ENCODE assay signal across 11 cellular contexts in genomic region chr2:9258953-9259399, GRCh38. TPM values are rescaled to one million over a fixed set of nuclear protein-coding genes. Genes with fewer than 3 reads are reported as not detected.
A peak's percentile ranks its signal among the peaks of the same experiment; 100 is the strongest.
DNase-seq lines count a peak whose midpoint lies in the region; ATAC-seq, FAIRE-seq and TF ChIP-seq lines count a peak whose summit lies in the region.
"Had no signal": no experiment of that assay in that cellular context is flagged by ENCODE, and none has a peak within 500 bp of the region (broad histone marks: within the 10 kb centered on the region; RNA-seq: fewer than 3 reads in every experiment).

No MANE protein-coding gene starts in this region.

- H3K4me3 ChIP-seq in kidney (ENCODE audit: low read length in 2 of 2) (no peak overlapping the region), skeletal muscle cell (ENCODE audit: low read depth, low read length) (peak overlapping the region; percentile 21)

- H3K9ac ChIP-seq in kidney (ENCODE audit: low read length in 2 of 2): no peak overlapping the region

- intact Hi-C loops in CD14-positive monocyte (cut with micrococcal nuclease) (no loop called here), kidney (cut with DNase I) (no loop called here)

- H3K27ac ChIP-seq in kidney (ENCODE audit: low read depth in 2 of 2, low read length in 2 of 2): peak overlapping the region; percentile 20 to 54

- no peak for TF ChIP-seq CTCF in CD14-positive monocyte (IDR thresholded peaks at IDR 0.05)
- TF ChIP-seq CTCF in chondrocyte (IDR thresholded peaks at IDR 0.05): no peak
- no peak for TF ChIP-seq CTCF in kidney (IDR thresholded peaks at IDR 0.05; ENCODE audit: borderline replicate concordance, extremely low read depth, insufficient read depth)
- TF ChIP-seq CTCF in GM10248 (IDR thresholded peaks at IDR 0.05; ENCODE audit: control extremely low read depth, extremely low read depth, low read depth, missing control alignments): no peak

- ATAC-seq in HG02870 (IDR thresholded peaks at IDR 0.05; ENCODE audit: unreplicated experiment) (no peak), HG02970 (IDR thresholded peaks at IDR 0.05; ENCODE audit: low FRiP score, unreplicated experiment) (no peak), GM18502 (IDR thresholded peaks at IDR 0.05; ENCODE audit: poor library complexity, unreplicated experiment) (no peak)

- H3K27ac Mint-ChIP-seq in CD14-positive monocyte (peak overlapping the region in 6 of 7 donors; percentile 32 to 88 (median 62)), chondrocyte (ENCODE audit: unreplicated experiment) (peak overlapping the region; percentile 94)
- H3K27ac Mint-ChIP-seq: immature natural killer cell had no signal

- no peak for FAIRE-seq in kidney (lab: Jason Lieb, UNC)

- DNase-seq in CD14-positive monocyte (ENCODE audit: low spot score): no peak
- DNase-seq in chondrocyte (ENCODE audit: low spot score): no peak
- peak; percentile 92 for DNase-seq in kidney
- no peak for DNase-seq in skeletal muscle cell (ENCODE audit: low read depth)
- DNase-seq in GM10248 (ENCODE audit: extremely low spot score): no peak
- DNase-seq: effector CD4-positive, alpha-beta T cell; immature natural killer cell; NCI-H146 had no signal

- H3K4me1 ChIP-seq in kidney (ENCODE audit: control insufficient read depth in 1 of 2, insufficient read depth in 1 of 2, low read depth in 1 of 2, low read length in 2 of 2): peaks cover 58 to 60% of the 10 kb centered on the region in 2 donors

- no peaks in the 10 kb centered on the region for H3K9me3 ChIP-seq in kidney (ENCODE audit: control insufficient read depth in 1 of 2, low read length in 2 of 2)

- CTCF ChIA-PET in GM10248 (lab: Yijun Ruan, JAX): no interaction called here

- H3K36me3 Mint-ChIP-seq in CD14-positive monocyte: no peaks in the 10 kb centered on the region
- H3K36me3 Mint-ChIP-seq in chondrocyte (ENCODE audit: low read depth): no peaks in the 10 kb centered on the region
- H3K36me3 Mint-ChIP-seq: immature natural killer cell had no signal

- H3K27me3 Mint-ChIP-seq in CD14-positive monocyte (ENCODE audit: low read depth in 3 of 3) (peaks cover 0 to 3% (median 1%) of the 10 kb centered on the region in 3 donors), chondrocyte (ENCODE audit: low read depth) (no peaks in the 10 kb centered on the region)

- H3K36me3 ChIP-seq in kidney (ENCODE audit: control insufficient read depth in 1 of 2, insufficient read depth in 2 of 2, low read length in 2 of 2): no peaks in the 10 kb centered on the region

- peak overlapping the region; percentile 43 to 76 for H3K4me3 Mint-ChIP-seq in CD14-positive monocyte
- H3K4me3 Mint-ChIP-seq in chondrocyte (ENCODE audit: unreplicated experiment): peak overlapping the region; percentile 57
- H3K4me3 Mint-ChIP-seq: immature natural killer cell had no signal

- peaks cover 0 to 2% (median 0%) of the 10 kb centered on the region in 7 donors for H3K9me3 Mint-ChIP-seq in CD14-positive monocyte
- H3K9me3 Mint-ChIP-seq in chondrocyte (ENCODE audit: low read depth): no peaks in the 10 kb centered on the region
- H3K9me3 Mint-ChIP-seq: immature natural killer cell had no signal

- POLR2A ChIA-PET in GM10248 (lab: Yijun Ruan, JAX): no interaction called here

- H3K4me1 Mint-ChIP-seq in CD14-positive monocyte: peaks cover 57% of the 10 kb centered on the region
- H3K4me1 Mint-ChIP-seq in chondrocyte (ENCODE audit: low read depth): peaks cover 90% of the 10 kb centered on the region
- H3K4me1 Mint-ChIP-seq: immature natural killer cell had no signal

RNA-seq across cellular contexts. Expression of gene ASAP2, which starts 52.4 kb away (rescaled TPM):
- polyA plus RNA-seq in CD14-positive monocyte (under 1 TPM; 0.08 to 0.20 TPM), kidney (ENCODE audit: insufficient read depth, low read depth, low replicate concordance) (26.2 TPM)
- total RNA-seq in chondrocyte (60.7 to 73.2 TPM (median 61.5 TPM) in 3 replicates), kidney (54.8 TPM)
